ENCODE assay signal across 20 cellular contexts in the genomic region with DNA sequence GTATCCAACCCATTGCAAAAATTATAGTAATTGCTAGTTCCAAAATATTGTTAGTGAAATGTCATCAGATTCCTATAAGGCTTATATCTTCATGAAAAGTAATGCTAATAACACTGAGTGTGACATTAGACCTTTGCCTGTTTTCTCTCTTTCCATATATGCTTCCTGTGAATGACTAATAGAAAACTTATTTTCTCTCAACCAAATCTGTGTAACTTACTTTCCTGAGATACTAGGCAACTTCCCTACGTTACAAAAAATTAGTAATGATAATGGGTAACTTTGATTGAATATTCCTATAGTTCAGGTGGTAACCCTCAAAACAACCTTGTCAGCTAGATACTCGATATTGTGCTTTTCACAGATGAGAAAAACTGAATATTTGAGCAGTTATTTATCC.
A peak's percentile ranks its signal among the peaks of the same experiment; 100 is the strongest.
DNase-seq lines count a peak whose midpoint lies in the region; FAIRE-seq and TF ChIP-seq lines count a peak whose summit lies in the region.
"Had no signal": no experiment of that assay in that cellular context is flagged by ENCODE, and none has a peak within 500 bp of the region (broad histone marks: within the 10 kb centered on the region; RNA-seq: fewer than 3 reads in every experiment).

No MANE protein-coding gene starts in this region.

- H3K27ac ChIP-seq in ACC112 (ENCODE audit: low read depth, low read length) (peak overlapping the region; percentile 8; the same call in 1 of the 2 replicates), brain microvascular endothelial cell (peak overlapping the region; percentile 57), hepatocyte (peak overlapping the region; percentile 6)
- H3K27ac ChIP-seq: BLaER1, KMS-11, Peyer's patch had no signal

- in situ Hi-C loops in brain microvascular endothelial cell (cut with HindIII; ENCODE audit: low pct_ligation_motif_present, low sequenced_read_pairs): no loop called here

- TF ChIP-seq CTCF in brain microvascular endothelial cell (IDR thresholded peaks at IDR 0.05; ENCODE audit: low read depth, low read length, missing control alignments): no peak
- no peak for TF ChIP-seq CTCF in hepatocyte (IDR thresholded peaks at IDR 0.05; ENCODE audit: poor library complexity)

- no peak overlapping the region for H3K4me2 ChIP-seq in hepatocyte
- H3K4me2 ChIP-seq: BLaER1, GM23338, KMS-11, SK-N-SH had no signal

- H2AFZ ChIP-seq in ACC112 (ENCODE audit: low read length, unreplicated experiment) (no peak overlapping the region), hepatocyte (no peak overlapping the region)
- H2AFZ ChIP-seq: GM23338 had no signal

- H4K20me1 ChIP-seq in hepatocyte (ENCODE audit: insufficient read depth, poor library complexity, severe bottlenecking): no peaks in the 10 kb centered on the region
- H4K20me1 ChIP-seq: BLaER1 had no signal

- 95% methylated on average over 2 of the region's 2 CpGs for WGBS in hepatocyte (ENCODE audit: low lambda C conversion rate, missing lambda C conversion rate)

- H3K4me1 ChIP-seq in ACC112 (ENCODE audit: control insufficient read depth, insufficient read depth, low read length, unreplicated experiment) (peaks cover 15% of the 10 kb centered on the region), hepatocyte (ENCODE audit: insufficient read depth) (no peaks in the 10 kb centered on the region)
- H3K4me1 ChIP-seq: Peyer's patch had no signal

- 0 out of 2 replicates have a peak, but pooled peaks cover 4% of the 10 kb centered on the region for H3K36me3 ChIP-seq in ACC112 (ENCODE audit: insufficient read depth, low read length)
- H3K36me3 ChIP-seq in brain microvascular endothelial cell (replicated peaks): no peaks in the 10 kb centered on the region
- no peaks in the 10 kb centered on the region for H3K36me3 ChIP-seq in hepatocyte (replicated peaks; ENCODE audit: insufficient read depth, low read depth)
- H3K36me3 ChIP-seq: Peyer's patch had no signal

- no peak for FAIRE-seq in frontal cortex (lab: Jason Lieb, UNC)

- H3K9me3 ChIP-seq in hepatocyte (ENCODE audit: low read depth): no peaks in the 10 kb centered on the region
- H3K9me3 ChIP-seq: Peyer's patch, SK-N-SH had no signal

- peak; percentile 20 for DNase-seq in HCEC 1CT
- DNase-seq in brain microvascular endothelial cell: no peak
- no peak for DNase-seq in hepatocyte (ENCODE audit: low spot score)
- no peak for DNase-seq in DMS79 (lab: John Stamatoyannopoulos, UW)
- no peak for DNase-seq in frontal cortex (ENCODE audit: low spot score in 2 of 2)
- no peak for DNase-seq in NK-92 (lab: John Stamatoyannopoulos, UW; ENCODE audit: unreplicated experiment)
- DNase-seq in activated CD4-positive, alpha-beta T cell treated with anti-CD3 and anti-CD28 coated beads for 4 hours: no peak
- DNase-seq: 8988T; CD4-positive, CD25-positive, alpha-beta regulatory T cell; H9; MM.1S; NCI-H2029; NCI-H446 treated with DMSO at 0.1 percent for 48 hours; NCI-H526 treated with DMSO at 0.1 percent for 48 hours; Peyer's patch; SK-N-SH had no signal

- no peaks in the 10 kb centered on the region for H3K9me2 ChIP-seq in hepatocyte (replicated peaks; ENCODE audit: insufficient read depth)
- H3K9me2 ChIP-seq: SK-N-SH had no signal

- H3K79me2 ChIP-seq in ACC112 (ENCODE audit: control insufficient read depth, insufficient read depth, low read length, unreplicated experiment) (no peaks in the 10 kb centered on the region), hepatocyte (no peaks in the 10 kb centered on the region)

- no peaks in the 10 kb centered on the region for H3K27me3 ChIP-seq in ACC112 (ENCODE audit: insufficient read depth, low read length)
- no peaks in the 10 kb centered on the region for H3K27me3 ChIP-seq in brain microvascular endothelial cell (replicated peaks)
- H3K27me3 ChIP-seq in hepatocyte: no peaks in the 10 kb centered on the region
- H3K27me3 ChIP-seq: BLaER1, Peyer's patch had no signal

- no peak overlapping the region for H3K4me3 ChIP-seq in ACC112 (ENCODE audit: low read depth, low read length)
- H3K4me3 ChIP-seq in brain microvascular endothelial cell (ENCODE audit: low read depth, low read length): no peak overlapping the region
- H3K4me3 ChIP-seq in hepatocyte: no peak overlapping the region
- H3K4me3 ChIP-seq: BLaER1, GM23338, Peyer's patch had no signal

Comparison
In these comparisons a context has a peak if more than half of its experiments do, and no peak if none do; other contexts are left out.
1. H3K27ac ChIP-seq: peak in every context shown above with its lines; median percentile 57 in brain microvascular endothelial cell; 8 in ACC112; 6 in hepatocyte.